ENCODE assay signal across 20 cellular contexts in the genomic region with DNA sequence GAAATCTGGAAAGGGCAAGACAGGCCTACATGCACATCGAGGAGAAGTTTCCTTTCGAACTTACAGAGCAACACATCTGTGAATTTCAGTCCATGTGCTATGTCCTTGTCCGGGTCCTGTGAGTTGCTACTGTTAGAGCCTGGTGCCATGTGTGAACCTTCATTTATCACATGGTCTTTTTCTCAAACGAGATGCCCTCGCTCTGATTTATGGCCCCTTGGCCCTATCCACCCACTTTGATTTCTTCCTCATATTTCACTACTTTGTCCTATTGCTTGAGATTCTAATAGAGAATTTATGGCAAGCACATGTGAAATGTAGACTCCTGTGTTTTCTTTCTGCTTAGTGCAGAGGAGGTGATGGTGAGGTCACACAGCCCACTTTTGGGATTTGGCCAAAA.
DNase-seq lines count a peak whose midpoint lies in the region; ATAC-seq and TF ChIP-seq lines count a peak whose summit lies in the region.
"Had no signal": no experiment of that assay in that cellular context is flagged by ENCODE, and none has a peak within 500 bp of the region (broad histone marks: within the 10 kb centered on the region; RNA-seq: fewer than 3 reads in every experiment).

No MANE protein-coding gene starts in this region.

- H3K27ac ChIP-seq in heart right ventricle (no peak overlapping the region), stomach (no peak overlapping the region)

- H3K27ac Mint-ChIP-seq in brain (peak overlapping the region; percentile 25 to 89 (median 56)), mesothelial cell of epicardium (peak overlapping the region; percentile 92), immature natural killer cell (no peak overlapping the region)
- H3K27ac Mint-ChIP-seq: CD8-positive, alpha-beta memory T cell had no signal

- CTCF ChIA-PET in HEK293T (lab: Yijun Ruan, JAX), result no interaction called here

- H3K4me1 ChIP-seq in heart right ventricle (peaks cover 0 to under 1% (median 0%) of the 10 kb centered on the region in 9 donors), stomach (no peaks in the 10 kb centered on the region)
- H3K4me1 ChIP-seq: BE2C had no signal

- WGBS in heart right ventricle, 2 donors, result 82 to 91% methylated on average over 5 of the region's 5 CpGs
- 82 to 92% (median 89%) methylated on average over 5 of the region's 5 CpGs for WGBS in stomach, 5 donors

- intact Hi-C loops in heart right ventricle (cut with DNase I), result no loop called here
- intact Hi-C loops in stomach (cut with DNase I; ENCODE audit: low total_unique reads), result no loop called here

- H3K4me3 Mint-ChIP-seq in brain (no peak overlapping the region), mesothelial cell of epicardium (no peak overlapping the region), immature natural killer cell (no peak overlapping the region)
- H3K4me3 Mint-ChIP-seq: CD4-positive, CD25-positive, alpha-beta regulatory T cell; CD8-positive, alpha-beta memory T cell had no signal

- H3K36me3 ChIP-seq in heart right ventricle, result peaks cover 0 to 14% (median 0%) of the 10 kb centered on the region in 9 donors
- no peaks in the 10 kb centered on the region for H3K36me3 ChIP-seq in stomach
- H3K36me3 ChIP-seq: BE2C had no signal

- H3K36me3 Mint-ChIP-seq in brain (peaks cover 49% of the 10 kb centered on the region), mesothelial cell of epicardium (peaks cover 43% of the 10 kb centered on the region), immature natural killer cell (no peaks in the 10 kb centered on the region)
- H3K36me3 Mint-ChIP-seq: CD4-positive, CD25-positive, alpha-beta regulatory T cell; CD8-positive, alpha-beta memory T cell had no signal

- H3K4me1 Mint-ChIP-seq in brain (peaks cover 31% of the 10 kb centered on the region), mesothelial cell of epicardium (peaks cover 57% of the 10 kb centered on the region), immature natural killer cell (no peaks in the 10 kb centered on the region)
- H3K4me1 Mint-ChIP-seq: CD4-positive, CD25-positive, alpha-beta regulatory T cell; CD8-positive, alpha-beta memory T cell had no signal

- H3K9me3 ChIP-seq in heart right ventricle (no peaks in the 10 kb centered on the region), stomach (no peaks in the 10 kb centered on the region)
- H3K9me3 ChIP-seq: BE2C had no signal

- DNase-seq in HEK293T (ENCODE audit: extremely low spot score) (no peak), mesothelial cell of epicardium (ENCODE audit: low spot score in 2 of 2, unreplicated experiment in 2 of 2) (no peak), immature natural killer cell (no peak), NCI-H2171 (lab: John Stamatoyannopoulos, UW) (no peak), heart right ventricle (no peak), stomach (no peak)
- DNase-seq: ACHN; BE2C; C1 segment of cervical spinal cord; CD4-positive, CD25-positive, alpha-beta regulatory T cell; CD8-positive, alpha-beta memory T cell; COR-L47; DMS 273 treated with DMSO at 0.1 percent for 48 hours; DMS53; DND-41; EL; HCEC 1CT had no signal

- H3K27me3 ChIP-seq in heart right ventricle (peaks cover 0 to 3% (median 0%) of the 10 kb centered on the region in 7 donors), stomach (no peaks in the 10 kb centered on the region)

- H3K9me3 Mint-ChIP-seq in brain (peaks cover 0 to 2% (median 0%) of the 10 kb centered on the region in 5 experiments), mesothelial cell of epicardium (peaks cover 5% of the 10 kb centered on the region), immature natural killer cell (peaks cover 0 to 5% (median 4%) of the 10 kb centered on the region in 6 donors)
- H3K9me3 Mint-ChIP-seq: CD4-positive, CD25-positive, alpha-beta regulatory T cell; CD8-positive, alpha-beta memory T cell had no signal

- no peak for TF ChIP-seq POLR2A in stomach (IDR thresholded peaks at IDR 0.05)

- H3K27me3 Mint-ChIP-seq in brain, result no peaks in the 10 kb centered on the region
- no peaks in the 10 kb centered on the region for H3K27me3 Mint-ChIP-seq in mesothelial cell of epicardium (ENCODE audit: low read depth)
- peaks cover 0 to 2% (median 0%) of the 10 kb centered on the region in 3 donors for H3K27me3 Mint-ChIP-seq in immature natural killer cell (ENCODE audit: low read depth in 3 of 3)

- no peak for TF ChIP-seq EP300 in stomach (IDR thresholded peaks at IDR 0.05)

- TF ChIP-seq CTCF in brain (conservative IDR thresholded peaks at IDR 0.05) (no peak), mesothelial cell of epicardium (IDR thresholded peaks at IDR 0.05; ENCODE audit: unreplicated experiment) (no peak), heart right ventricle (IDR thresholded peaks at IDR 0.05) (no peak), stomach (IDR thresholded peaks at IDR 0.05) (no peak)

- no peak for ATAC-seq in heart right ventricle
- ATAC-seq: GM12878, K562 had no signal

- POLR2A ChIA-PET in HEK293T (lab: Yijun Ruan, JAX), result no interaction called here

- H3K4me3 ChIP-seq in heart right ventricle (no peak overlapping the region), stomach (no peak overlapping the region)
- H3K4me3 ChIP-seq: GM12878, K562 had no signal

TF ChIP-seq in HEK293T, 16 proteins besides CTCF, POLR2A, EP300 and RAD21:
- TF ChIP-seq ELF4 (IDR thresholded peaks at IDR 0.05), result no peak
- no peak for TF ChIP-seq TARDBP (IDR thresholded peaks at IDR 0.05)
- peak; percentile 55 for TF ChIP-seq L3MBTL2 (conservative IDR thresholded peaks at IDR 0.05)
- TF ChIP-seq CTBP1 (IDR thresholded peaks at IDR 0.05; ENCODE audit: borderline replicate concordance), result no peak

Comparison
In these comparisons a context has a peak if more than half of its experiments do, and no peak if none do; other contexts are left out.
1. H3K27ac Mint-ChIP-seq: peak in brain (5 of 5) and mesothelial cell of epicardium (single experiment); none in immature natural killer cell (0 of 6).